Comparison of ENCODE assay signal across 8 cellular contexts in genomic region chr4:42568610-42569207, GRCh38.
DNase-seq lines count a peak whose midpoint lies in the region; ATAC-seq and TF ChIP-seq lines count a peak whose summit lies in the region.

No MANE protein-coding gene starts in this region.

- H3K9ac ChIP-seq in colonic mucosa (ENCODE audit: low read depth in 2 of 2, low read length in 2 of 2), result no peak overlapping the region
- no peak overlapping the region for H3K9ac ChIP-seq in liver (ENCODE audit: low read depth in 1 of 2, low read length in 2 of 2)

- H3K27me3 ChIP-seq in BJ (ENCODE audit: control insufficient read depth, insufficient read depth, low read length) (no peaks in the 10 kb centered on the region), colonic mucosa (no peaks in the 10 kb centered on the region), liver (ENCODE audit: control insufficient read depth in 4 of 4, insufficient read depth in 4 of 4, low read length in 3 of 4) (no peaks in the 10 kb centered on the region)

- H3K36me3 ChIP-seq in BJ (ENCODE audit: control insufficient read depth, insufficient read depth, low read length) (no peaks in the 10 kb centered on the region), colonic mucosa (no peaks in the 10 kb centered on the region), liver (ENCODE audit: control insufficient read depth in 4 of 4, insufficient read depth in 3 of 4, low read depth in 1 of 4, low read length in 3 of 4) (no peaks in the 10 kb centered on the region)

- H3K9me3 ChIP-seq in colonic mucosa (no peaks in the 10 kb centered on the region), liver (ENCODE audit: control insufficient read depth in 4 of 4, low read length in 3 of 4) (no peaks in the 10 kb centered on the region)

- WGBS in liver, result 3% methylated on average over 4 of the region's 4 CpGs

- CTCF ChIA-PET in BJ (lab: Yijun Ruan, JAX), result interaction anchor here (0.6 to 3.0 kb wide), 7 partner anchors 10 to 480 kb away, joined by 3 to 38 read pairs (median 5); no protein-coding TSS in a partner anchor

- ATAC-seq in GM19035 (IDR thresholded peaks at IDR 0.05; ENCODE audit: unreplicated experiment), result peak; percentile 92
- ATAC-seq in HG03175 (IDR thresholded peaks at IDR 0.05; ENCODE audit: unreplicated experiment), result peak; percentile 96

- intact Hi-C loops in colonic mucosa (cut with DNase I), result loop anchor here (5.0 to 10.0 kb wide), 2 partner anchors 186 to 249 kb away; no protein-coding TSS in a partner anchor

- no peak overlapping the region for H3K27ac ChIP-seq in colonic mucosa
- no peak overlapping the region for H3K27ac ChIP-seq in liver (ENCODE audit: low read depth in 1 of 2, low read length in 2 of 2)

- TF ChIP-seq RAD21 in liver (IDR thresholded peaks at IDR 0.05), result peak; percentile 89 to 91

- H3K4me1 ChIP-seq in colonic mucosa, result no peaks in the 10 kb centered on the region
- H3K4me1 ChIP-seq in liver (ENCODE audit: control insufficient read depth in 4 of 4, insufficient read depth in 4 of 4, low read length in 3 of 4), result no peaks in the 10 kb centered on the region

- DNase-seq in BJ (ENCODE audit: low read depth) (peak; percentile 2), NCI-H2227 treated with DMSO at 0.1 percent for 48 hours (lab: John Stamatoyannopoulos, UW) (peak; percentile 34), colonic mucosa (peak; percentile 74)
- DNase-seq in activated CD4-positive, CD25-positive, alpha-beta regulatory T cell treated with anti-CD3 and anti-CD28 coated beads, Interleukin-2, amount 50 U/mL, for 72 hours, result peak; percentile 42
- DNase-seq in stimulated activated CD4-positive, alpha-beta T cell treated with anti-CD3 and anti-CD28 coated beads, TNF-alpha, amount 100 ng/mL, for 48 hours (ENCODE audit: low read depth in 3 of 3), result peak; percentile 23 to 46 (median 29)

- H3K4me3 ChIP-seq in BJ (ENCODE audit: low read depth, low read length), result no peak overlapping the region
- H3K4me3 ChIP-seq in colonic mucosa, result no peak overlapping the region
- no peak overlapping the region for H3K4me3 ChIP-seq in liver (ENCODE audit: low read depth in 1 of 3, low read length in 3 of 3)

- peak; percentile 72 for TF ChIP-seq CTCF in BJ (IDR thresholded peaks at IDR 0.05; ENCODE audit: insufficient read depth, low read depth, low read length)
- peak; percentile 63 for TF ChIP-seq CTCF in colonic mucosa (IDR thresholded peaks at IDR 0.05)
- TF ChIP-seq CTCF in liver (IDR thresholded peaks at IDR 0.05; ENCODE audit: low read depth, low read length, missing input control), result peak; percentile 77

- POLR2A ChIA-PET in BJ (lab: Charles Lee), result no interaction called here

TF ChIP-seq in liver, 16 proteins besides CTCF, POLR2A, EP300 and RAD21:
- TF ChIP-seq GABPA (IDR thresholded peaks at IDR 0.05 in 1 of 2, conservative IDR thresholded peaks at IDR 0.05 in 1 of 2) (no peak), SP1 (IDR thresholded peaks at IDR 0.05) (no peak), YY1 (IDR thresholded peaks at IDR 0.05) (no peak), RXRA (IDR thresholded peaks at IDR 0.05) (no peak), NR2F2 (IDR thresholded peaks at IDR 0.05) (no peak), HNF4A (conservative IDR thresholded peaks at IDR 0.05) (no peak), REST (IDR thresholded peaks at IDR 0.05) (no peak), ATF3 (IDR thresholded peaks at IDR 0.05) (no peak), ZBTB33 (IDR thresholded peaks at IDR 0.05) (no peak), TAF1 (conservative IDR thresholded peaks at IDR 0.05) (no peak), FOXA1 (IDR thresholded peaks at IDR 0.05) (no peak), MAX (IDR thresholded peaks at IDR 0.05) (no peak), HNF4G (IDR thresholded peaks at IDR 0.05) (no peak), FOXA2 (IDR thresholded peaks at IDR 0.05) (no peak), JUND (IDR thresholded peaks at IDR 0.05) (no peak), EGR1 (IDR thresholded peaks at IDR 0.05; ENCODE audit: low read depth in 2 of 2) (no peak)

Comparison
In these comparisons a context has a peak if more than half of its experiments do, and no peak if none do; other contexts are left out.
1. DNase-seq: peak in every context shown above with its lines; median percentile 74 in colonic mucosa; 42 in activated CD4-positive, CD25-positive, alpha-beta regulatory T cell treated with anti-CD3 and anti-CD28 coated beads, Interleukin-2, amount 50 U/mL, for 72 hours; 34 in NCI-H2227 treated with DMSO at 0.1 percent for 48 hours; 29 in stimulated activated CD4-positive, alpha-beta T cell treated with anti-CD3 and anti-CD28 coated beads, TNF-alpha, amount 100 ng/mL, for 48 hours; 2 in BJ.